Comparison of ENCODE assay signal across 10 cellular contexts in genomic region chr12:64650762-64651161, GRCh38. TPM values are rescaled to one million over a fixed set of nuclear protein-coding genes. Genes with fewer than 3 reads are reported as not detected.
A peak's percentile ranks its signal among the peaks of the same experiment; 100 is the strongest.
DNase-seq lines count a peak whose midpoint lies in the region; ATAC-seq and TF ChIP-seq lines count a peak whose summit lies in the region.
"Had no signal": no experiment of that assay in that cellular context is flagged by ENCODE, and none has a peak within 500 bp of the region (broad histone marks: within the 10 kb centered on the region; RNA-seq: fewer than 3 reads in every experiment).

No MANE protein-coding gene starts in this region.

- DNase-seq in Right ventricle myocardium inferior (ENCODE audit: missing footprints) (no peak), cardiac septum (ENCODE audit: low spot score) (no peak), ascending aorta (ENCODE audit: low spot score in 2 of 2) (no peak), iris pigment epithelial cell (ENCODE audit: low read depth) (peak; percentile 39), tibial artery (no peak), NCI-H2107 (lab: John Stamatoyannopoulos, UW) (no peak), GM13976 (ENCODE audit: low spot score) (no peak)
- DNase-seq: H7, NCI-H526 treated with DMSO at 0.1 percent for 48 hours had no signal

- intact Hi-C loops in Right ventricle myocardium inferior (cut with DNase I) (no loop called here), cardiac septum (cut with DNase I) (no loop called here), ascending aorta (cut with DNase I) (no loop called here), tibial artery (cut with DNase I; ENCODE audit: low total_unique reads) (no loop called here)

- in situ Hi-C loops in GM13976 (cut with MboI; ENCODE audit: low sequenced_read_pairs, unreplicated experiment) = no loop called here

- no peaks in the 10 kb centered on the region for H3K9me3 ChIP-seq in ascending aorta
- no peaks in the 10 kb centered on the region for H3K9me3 ChIP-seq in tibial artery

- TF ChIP-seq CTCF in ascending aorta (IDR thresholded peaks at IDR 0.05) (no peak), tibial artery (IDR thresholded peaks at IDR 0.05) (no peak), GM13976 (IDR thresholded peaks at IDR 0.05; ENCODE audit: borderline replicate concordance, control extremely low read depth, extremely low read depth, insufficient read depth, missing control alignments) (no peak)

- ATAC-seq in Right ventricle myocardium inferior (peak; percentile 41), GM21381 (IDR thresholded peaks at IDR 0.05; ENCODE audit: unreplicated experiment) (no peak)

- H3K27ac ChIP-seq in ascending aorta (peak overlapping the region; percentile 84 to 88), tibial artery (peak overlapping the region; percentile 83 to 88)

- H3K27me3 ChIP-seq in ascending aorta = no peaks in the 10 kb centered on the region
- no peaks in the 10 kb centered on the region for H3K27me3 ChIP-seq in tibial artery

- peak overlapping the region in 1 of 2 donors; percentile 23 for H3K4me3 ChIP-seq in ascending aorta
- H3K4me3 ChIP-seq in tibial artery = no peak overlapping the region

- H3K36me3 ChIP-seq in ascending aorta (no peaks in the 10 kb centered on the region), tibial artery (no peaks in the 10 kb centered on the region)

- H3K4me1 ChIP-seq in ascending aorta (peaks cover 9 to 68% of the 10 kb centered on the region in 2 donors), tibial artery (peaks cover 0 to 99% (median 46%) of the 10 kb centered on the region in 4 donors)

RNA-seq across cellular contexts. Expression of gene RASSF3, which starts 40.5 kb away (rescaled TPM):
- 123 TPM for total RNA-seq in Right ventricle myocardium inferior
- total RNA-seq in cardiac septum = 98.8 TPM
- 79.6 TPM for total RNA-seq in ascending aorta
